11 cellular contexts compared by ENCODE assay signal in the genomic region with DNA sequence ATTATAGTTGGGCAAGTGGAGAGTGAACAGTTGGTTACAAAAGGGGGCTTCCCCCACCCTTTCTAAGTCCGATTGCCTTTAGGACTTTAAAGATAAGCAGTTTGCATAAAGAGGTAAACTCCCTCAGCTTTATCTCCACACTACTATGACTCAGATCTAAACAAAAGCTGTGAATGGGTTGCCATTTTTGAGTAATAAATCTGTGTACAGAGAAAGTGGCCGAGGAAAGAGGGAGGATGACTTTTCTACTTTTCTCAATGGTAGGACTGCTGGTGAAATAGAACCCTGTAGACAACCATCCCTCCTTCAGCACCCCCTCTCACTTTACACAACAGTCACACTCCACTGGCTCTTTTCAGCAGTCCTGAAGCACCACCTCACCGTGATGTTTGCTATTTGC.
DNase-seq lines count a peak whose midpoint lies in the region; ATAC-seq, FAIRE-seq and TF ChIP-seq lines count a peak whose summit lies in the region.
"Had no signal": no experiment of that assay in that cellular context is flagged by ENCODE, and none has a peak within 500 bp of the region (broad histone marks: within the 10 kb centered on the region; RNA-seq: fewer than 3 reads in every experiment).

No MANE protein-coding gene starts in this region.

- POLR2A ChIA-PET in endothelial cell of umbilical vein (lab: Charles Lee) = no interaction called here

- H4K20me1 ChIP-seq in endothelial cell of umbilical vein (replicated peaks; ENCODE audit: control insufficient read depth, extremely low read depth, insufficient read depth, low read length) = no peaks in the 10 kb centered on the region

- ATAC-seq in GM18517 (IDR thresholded peaks at IDR 0.05; ENCODE audit: unreplicated experiment) (peak; percentile 92), GM21423 (IDR thresholded peaks at IDR 0.05; ENCODE audit: unreplicated experiment) (peak; percentile 74), HG03175 (IDR thresholded peaks at IDR 0.05; ENCODE audit: unreplicated experiment) (peak; percentile 78)

- H3K9me3 Mint-ChIP-seq in T-helper 2 cell treated with Interferon-gamma antibody and Interleukin-4, amounts not matched to agents 5 μg/mL and 100 μg/mL, for 36 hours = no peaks in the 10 kb centered on the region
- H3K9me3 Mint-ChIP-seq in immature natural killer cell = no peaks in the 10 kb centered on the region

- DNase-seq in endothelial cell of umbilical vein (ENCODE audit: low read depth, low spot score) = no peak
- DNase-seq in T-helper 2 cell treated with Interferon-gamma antibody and Interleukin-4, amounts not matched to agents 5 μg/mL and 100 μg/mL, for 36 hours (ENCODE audit: low spot score) = no peak
- no peak for DNase-seq in immature natural killer cell
- no peak for DNase-seq in brain microvascular endothelial cell
- DNase-seq in effector memory CD4-positive, alpha-beta T cell = no peak
- DNase-seq: right lobe of liver; stimulated activated naive CD4-positive, alpha-beta T cell had no signal

- peaks cover 4 to 5% of the 10 kb centered on the region in 2 experiments for H3K36me3 ChIP-seq in endothelial cell of umbilical vein (ENCODE audit: control insufficient read depth in 2 of 2, extremely low read depth in 1 of 2, insufficient read depth in 2 of 2, low read length in 2 of 2)
- peaks cover 13% of the 10 kb centered on the region for H3K36me3 ChIP-seq in brain microvascular endothelial cell (replicated peaks)
- H3K36me3 ChIP-seq in effector memory CD4-positive, alpha-beta T cell (ENCODE audit: control insufficient read depth, insufficient read depth, low read length) = no peaks in the 10 kb centered on the region
- H3K36me3 ChIP-seq: right lobe of liver had no signal

- H3K27ac ChIP-seq in endothelial cell of umbilical vein (ENCODE audit: insufficient read depth, low read depth, low read length) = peak overlapping the region; percentile 32
- no peak overlapping the region for H3K27ac ChIP-seq in brain microvascular endothelial cell
- no peak overlapping the region for H3K27ac ChIP-seq in effector memory CD4-positive, alpha-beta T cell (ENCODE audit: insufficient read depth, low read length, poor library complexity, severe bottlenecking)
- H3K27ac ChIP-seq: right lobe of liver had no signal

- TF ChIP-seq POLR2A in endothelial cell of umbilical vein (IDR thresholded peaks at IDR 0.05; ENCODE audit: low read depth, low read length) = no peak

- no peaks in the 10 kb centered on the region for H3K27me3 Mint-ChIP-seq in T-helper 2 cell treated with Interferon-gamma antibody and Interleukin-4, amounts not matched to agents 5 μg/mL and 100 μg/mL, for 36 hours (ENCODE audit: low read depth)
- H3K27me3 Mint-ChIP-seq in immature natural killer cell (ENCODE audit: low read depth in 3 of 3) = no peaks in the 10 kb centered on the region

- no peaks in the 10 kb centered on the region for H3K9me1 ChIP-seq in endothelial cell of umbilical vein (replicated peaks; ENCODE audit: control insufficient read depth, extremely low read depth, insufficient read depth, low read length)

- no peak overlapping the region for H3K9ac ChIP-seq in endothelial cell of umbilical vein (replicated peaks; ENCODE audit: extremely low read depth, insufficient read depth, low read length)

- H3K9me3 ChIP-seq in endothelial cell of umbilical vein (replicated peaks; ENCODE audit: control insufficient read depth, insufficient read depth, low read length) = no peaks in the 10 kb centered on the region
- no peaks in the 10 kb centered on the region for H3K9me3 ChIP-seq in effector memory CD4-positive, alpha-beta T cell (ENCODE audit: control insufficient read depth, low read length)
- H3K9me3 ChIP-seq: right lobe of liver had no signal

- H3K4me2 ChIP-seq in endothelial cell of umbilical vein (ENCODE audit: insufficient read depth, low read length) = no peak overlapping the region

- TF ChIP-seq CTCF in endothelial cell of umbilical vein (IDR thresholded peaks at IDR 0.05; ENCODE audit: extremely low read depth in 1 of 2, insufficient read depth in 1 of 2, low read depth in 1 of 2, low read length in 2 of 2) (no peak), brain microvascular endothelial cell (IDR thresholded peaks at IDR 0.05; ENCODE audit: low read depth, low read length, missing control alignments) (no peak)

- H3K4me3 ChIP-seq in endothelial cell of umbilical vein (replicated peaks in 1 of 3; ENCODE audit: insufficient read depth in 1 of 3, low read depth in 1 of 3, low read length in 3 of 3) = no peak overlapping the region
- H3K4me3 ChIP-seq in brain microvascular endothelial cell (ENCODE audit: low read depth, low read length) = no peak overlapping the region
- no peak overlapping the region for H3K4me3 ChIP-seq in effector memory CD4-positive, alpha-beta T cell (ENCODE audit: insufficient read depth, low read depth, low read length, poor library complexity, severe bottlenecking)
- H3K4me3 ChIP-seq: right lobe of liver had no signal

- H3K36me3 Mint-ChIP-seq in T-helper 2 cell treated with Interferon-gamma antibody and Interleukin-4, amounts not matched to agents 5 μg/mL and 100 μg/mL, for 36 hours (ENCODE audit: low read depth) = no peaks in the 10 kb centered on the region
- peaks cover 9 to 18% (median 13%) of the 10 kb centered on the region in 3 donors for H3K36me3 Mint-ChIP-seq in immature natural killer cell

- peaks cover 33% of the 10 kb centered on the region for H3K4me1 ChIP-seq in endothelial cell of umbilical vein (ENCODE audit: control insufficient read depth, extremely low read depth, insufficient read depth, low read length)
- H3K4me1 ChIP-seq in effector memory CD4-positive, alpha-beta T cell (ENCODE audit: control insufficient read depth, insufficient read depth, low read length, poor library complexity, severe bottlenecking) = no peaks in the 10 kb centered on the region
- H3K4me1 ChIP-seq: right lobe of liver had no signal

- BruUV-seq in endothelial cell of umbilical vein (replicated peaks; lab: Mats Ljungman, UMichigan) = no TSS peak

- peak; percentile 44 for FAIRE-seq in endothelial cell of umbilical vein (lab: Jason Lieb, UNC)
- FAIRE-seq: keratinocyte had no signal

- intact Hi-C loops in endothelial cell of umbilical vein (cut with micrococcal nuclease) = no loop called here

- H3K4me3 Mint-ChIP-seq in T-helper 2 cell treated with Interferon-gamma antibody and Interleukin-4, amounts not matched to agents 5 μg/mL and 100 μg/mL, for 36 hours = no peak overlapping the region
- H3K4me3 Mint-ChIP-seq in immature natural killer cell = no peak overlapping the region

- H3K27me3 ChIP-seq in endothelial cell of umbilical vein (ENCODE audit: control insufficient read depth in 2 of 2, insufficient read depth in 2 of 2, low read length in 2 of 2) = no peaks in the 10 kb centered on the region
- H3K27me3 ChIP-seq in brain microvascular endothelial cell (replicated peaks) = no peaks in the 10 kb centered on the region
- H3K27me3 ChIP-seq in effector memory CD4-positive, alpha-beta T cell (replicated peaks; ENCODE audit: control insufficient read depth, insufficient read depth, low read length, poor library complexity, severe bottlenecking) = no peaks in the 10 kb centered on the region
- H3K27me3 ChIP-seq: right lobe of liver had no signal

- in situ Hi-C loops in brain microvascular endothelial cell (cut with HindIII; ENCODE audit: low pct_ligation_motif_present, low sequenced_read_pairs) = no loop called here

- H3K4me1 Mint-ChIP-seq in T-helper 2 cell treated with Interferon-gamma antibody and Interleukin-4, amounts not matched to agents 5 μg/mL and 100 μg/mL, for 36 hours (ENCODE audit: low read depth) = no peaks in the 10 kb centered on the region
- H3K4me1 Mint-ChIP-seq in immature natural killer cell = peaks cover 9 to 15% of the 10 kb centered on the region in 2 donors

- CTCF ChIA-PET in endothelial cell of umbilical vein (lab: Charles Lee) = interaction anchor here (1.4 to 2.2 kb wide), 2 partner anchors 12 to 32 kb away, joined by 6 to 7 read pairs; no protein-coding TSS in a partner anchor

- no peak overlapping the region for H2AFZ ChIP-seq in endothelial cell of umbilical vein (ENCODE audit: low read depth, low read length)

- dilution Hi-C loops in endothelial cell of umbilical vein (cut with MboI; ENCODE audit: extremely low pct_ligation_motif_present, low sequenced_read_pairs) = no loop called here

- H3K79me2 ChIP-seq in endothelial cell of umbilical vein (ENCODE audit: control insufficient read depth, insufficient read depth, low read length) = peaks cover 79% of the 10 kb centered on the region

- no peak overlapping the region for H3K27ac Mint-ChIP-seq in T-helper 2 cell treated with Interferon-gamma antibody and Interleukin-4, amounts not matched to agents 5 μg/mL and 100 μg/mL, for 36 hours
- no peak overlapping the region for H3K27ac Mint-ChIP-seq in immature natural killer cell

TF ChIP-seq in endothelial cell of umbilical vein, 7 proteins besides CTCF, POLR2A, EP300 and RAD21:
- TF ChIP-seq JUN (IDR thresholded peaks at IDR 0.05; ENCODE audit: borderline replicate concordance, insufficient read depth, insufficient read length, low read depth) (no peak), EZH2 (IDR thresholded peaks at IDR 0.05; ENCODE audit: borderline replicate concordance, low read depth, low read length, severe bottlenecking) (no peak), POLR2AphosphoS5 (IDR thresholded peaks at IDR 0.05; ENCODE audit: insufficient read depth, low read depth, low read length) (no peak), FOS (IDR thresholded peaks at IDR 0.05; ENCODE audit: borderline replicate concordance, insufficient read depth, low read length) (peak; percentile 35), MYC (IDR thresholded peaks at IDR 0.05; ENCODE audit: low read depth, low read length) (no peak), GATA2 (IDR thresholded peaks at IDR 0.05; ENCODE audit: insufficient read depth, insufficient read length, low read depth, low read length) (no peak)
- TF ChIP-seq, protein P1, sequence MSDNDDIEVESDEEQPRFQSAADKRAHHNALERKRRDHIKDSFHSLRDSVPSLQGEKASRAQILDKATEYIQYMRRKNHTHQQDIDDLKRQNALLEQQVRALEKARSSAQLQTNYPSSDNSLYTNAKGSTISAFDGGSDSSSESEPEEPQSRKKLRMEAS (IDR thresholded peaks at IDR 0.05; ENCODE audit: insufficient read depth, insufficient read length) = no peak
